Comparison of ENCODE assay signal across 8 cellular contexts in the genomic region with DNA sequence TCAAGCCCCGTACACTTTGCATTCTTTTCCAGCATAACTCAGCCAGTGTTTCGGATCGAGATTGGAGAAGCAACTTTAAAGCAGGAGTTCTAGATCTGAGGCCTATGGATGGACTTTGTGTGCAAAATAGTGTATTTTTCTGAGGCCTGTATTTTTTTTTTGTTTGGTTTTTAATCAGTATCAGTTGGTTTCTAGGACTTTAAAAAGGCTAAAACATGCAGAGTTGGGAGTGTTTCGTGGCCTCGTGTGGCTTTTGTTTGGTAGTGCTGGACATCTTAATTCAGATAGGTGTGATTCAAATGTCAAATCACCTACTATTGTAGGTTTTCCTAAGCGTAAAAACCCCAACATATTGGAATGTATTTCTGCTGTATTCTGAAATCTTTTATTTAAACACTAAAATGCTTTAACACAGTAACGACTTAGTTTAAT. TPM values are rescaled to one million over a fixed set of nuclear protein-coding genes. Genes with fewer than 3 reads are reported as not detected.
A peak's percentile ranks its signal among the peaks of the same experiment; 100 is the strongest.
DNase-seq lines count a peak whose midpoint lies in the region; ATAC-seq, FAIRE-seq and TF ChIP-seq lines count a peak whose summit lies in the region.

No MANE protein-coding gene starts in this region.

- peak overlapping the region; percentile 83 for H3K4me3 ChIP-seq in lower leg skin (ENCODE audit: low read depth, poor library complexity, severe bottlenecking)

- intact Hi-C loops in lower leg skin (cut with DNase I; ENCODE audit: low total_unique reads): no loop called here

- 1% methylated on average over 7 of the region's 7 CpGs for WGBS in lower leg skin, 2 donors

- ATAC-seq in HG03457 (IDR thresholded peaks at IDR 0.05; ENCODE audit: unreplicated experiment): peak; percentile 3
- no peak for ATAC-seq in HG02938 (IDR thresholded peaks at IDR 0.05; ENCODE audit: unreplicated experiment)
- no peak for ATAC-seq in HG03521 (IDR thresholded peaks at IDR 0.05; ENCODE audit: unreplicated experiment)

- no peak for TF ChIP-seq POLR2A in lower leg skin (IDR thresholded peaks at IDR 0.05)

- DNase-seq in EL (peak; percentile 54), amniotic stem cell (lab: John Stamatoyannopoulos, UW) (peak; percentile 6), lower leg skin (ENCODE audit: low spot score in 2 of 2) (no peak), urothelium cell line (ENCODE audit: low spot score) (peak; percentile 10), cerebellar cortex (ENCODE audit: low spot score) (no peak)

- FAIRE-seq in urothelium cell line (lab: Jason Lieb, UNC): no peak

- TF ChIP-seq CTCF in lower leg skin (IDR thresholded peaks at IDR 0.05): no peak

RNA-seq across cellular contexts. Expression of a gene that starts 0.3 kb away (rescaled TPM):
- 10 to 100 TPM in 1 of 4 donors, 1 to 10 TPM in 3; 3.6 to 10.2 (median 6.0) TPM for total RNA-seq in lower leg skin

RNA-seq across cellular contexts. Expression of a gene that starts 0.8 kb away (rescaled TPM):
- 10 to 100 TPM; 37.4 to 83.2 (median 47.7) TPM for total RNA-seq in lower leg skin

RNA-seq across cellular contexts. Expression of a gene that starts 47.3 kb away (rescaled TPM):
- total RNA-seq in lower leg skin: 1 to 10 TPM; 2.2 to 8.3 (median 4.4) TPM

Comparison
In these comparisons a context has a peak if more than half of its experiments do, and no peak if none do; other contexts are left out.
1. DNase-seq: peak in EL (single experiment), amniotic stem cell (single experiment) and urothelium cell line (single experiment); none in lower leg skin (0 of 2) and cerebellar cortex (single experiment).